13 cellular contexts compared by ENCODE assay signal in genomic region chr20:18728165-18728866, GRCh38.
DNase-seq lines count a peak whose midpoint lies in the region; ATAC-seq and TF ChIP-seq lines count a peak whose summit lies in the region.
"Had no signal": no experiment of that assay in that cellular context is flagged by ENCODE, and none has a peak within 500 bp of the region (broad histone marks: within the 10 kb centered on the region; RNA-seq: fewer than 3 reads in every experiment).

No MANE protein-coding gene starts in this region.

- no peak overlapping the region for H3K4me3 Mint-ChIP-seq in CD8-positive, alpha-beta T cell
- no peak overlapping the region for H3K4me3 Mint-ChIP-seq in activated T-cell treated with anti-CD3 and anti-CD28 coated beads, Interleukin-2, amount 50 U/mL, for 72 hours

- H3K27ac ChIP-seq in CD8-positive, alpha-beta T cell (ENCODE audit: low read depth, low read length), result no peak overlapping the region
- H3K27ac ChIP-seq in caudate nucleus (ENCODE audit: low read depth, low read length), result no peak overlapping the region
- H3K27ac ChIP-seq: esophagus squamous epithelium, KMS-11 had no signal

- no peak for ATAC-seq in CD8-positive, alpha-beta T cell
- peak; percentile 94 for ATAC-seq in HG02798 (IDR thresholded peaks at IDR 0.05; ENCODE audit: poor library complexity, unreplicated experiment)
- peak; percentile 95 for ATAC-seq in HG03571 (IDR thresholded peaks at IDR 0.05; ENCODE audit: unreplicated experiment)
- ATAC-seq in activated T-cell treated with anti-CD3 and anti-CD28 coated beads, Interleukin-2, amount 50 U/mL, for 72 hours (replicated peaks in 1 of 2), result no peak
- ATAC-seq: sciatic nerve had no signal

- CTCF ChIA-PET in CD8-positive, alpha-beta T cell (lab: Charles Lee), result no interaction called here

- H3K4me3 ChIP-seq in CD8-positive, alpha-beta T cell (ENCODE audit: low read depth, low read length), result no peak overlapping the region
- H3K4me3 ChIP-seq: esophagus squamous epithelium had no signal

- H3K27me3 ChIP-seq in CD8-positive, alpha-beta T cell (ENCODE audit: insufficient read depth, low read length), result no peaks in the 10 kb centered on the region
- H3K27me3 ChIP-seq: esophagus squamous epithelium had no signal

- H3K9me3 ChIP-seq in CD8-positive, alpha-beta T cell (ENCODE audit: low read length), result no peaks in the 10 kb centered on the region
- H3K9me3 ChIP-seq: esophagus squamous epithelium had no signal

- intact Hi-C loops in CD8-positive, alpha-beta T cell (cut with DNase I, micrococcal nuclease), result no loop called here

- H3K27ac Mint-ChIP-seq in CD8-positive, alpha-beta T cell, result peak overlapping the region; percentile 28
- H3K27ac Mint-ChIP-seq in activated T-cell treated with anti-CD3 and anti-CD28 coated beads, Interleukin-2, amount 50 U/mL, for 72 hours, result no peak overlapping the region

- no peaks in the 10 kb centered on the region for H3K27me3 Mint-ChIP-seq in CD8-positive, alpha-beta T cell (ENCODE audit: low read depth)
- H3K27me3 Mint-ChIP-seq in activated T-cell treated with anti-CD3 and anti-CD28 coated beads, Interleukin-2, amount 50 U/mL, for 72 hours (ENCODE audit: low read depth), result no peaks in the 10 kb centered on the region

- H3K4me1 ChIP-seq in CD8-positive, alpha-beta T cell (ENCODE audit: insufficient read depth, low read length), result no peaks in the 10 kb centered on the region

- peaks cover 16% of the 10 kb centered on the region for H3K4me1 Mint-ChIP-seq in CD8-positive, alpha-beta T cell (ENCODE audit: low read depth)
- no peaks in the 10 kb centered on the region for H3K4me1 Mint-ChIP-seq in activated T-cell treated with anti-CD3 and anti-CD28 coated beads, Interleukin-2, amount 50 U/mL, for 72 hours (ENCODE audit: low read depth)

- H3K9me3 Mint-ChIP-seq in CD8-positive, alpha-beta T cell, result no peaks in the 10 kb centered on the region
- H3K9me3 Mint-ChIP-seq in activated T-cell treated with anti-CD3 and anti-CD28 coated beads, Interleukin-2, amount 50 U/mL, for 72 hours, result no peaks in the 10 kb centered on the region

- H3K36me3 Mint-ChIP-seq in CD8-positive, alpha-beta T cell, result peaks cover 7% of the 10 kb centered on the region
- no peaks in the 10 kb centered on the region for H3K36me3 Mint-ChIP-seq in activated T-cell treated with anti-CD3 and anti-CD28 coated beads, Interleukin-2, amount 50 U/mL, for 72 hours (ENCODE audit: insufficient read depth in 2 of 2)

- no peak for TF ChIP-seq CTCF in CD8-positive, alpha-beta T cell (IDR thresholded peaks at IDR 0.05)

- POLR2A ChIA-PET in CD8-positive, alpha-beta T cell (lab: Charles Lee), result no interaction called here

- H3K36me3 ChIP-seq in CD8-positive, alpha-beta T cell (ENCODE audit: insufficient read depth, low read length), result no peaks in the 10 kb centered on the region
- H3K36me3 ChIP-seq: esophagus squamous epithelium had no signal

- DNase-seq in CD8-positive, alpha-beta T cell, result no peak
- DNase-seq in GM19240 (ENCODE audit: insufficient read length, low spot score) (peak; percentile 19), caudate nucleus (lab: John Stamatoyannopoulos, UW) (no peak), activated gamma-delta T cell treated with Interleukin-2 at 50 U/mL for 16 hours (no peak), epidermal melanocyte (ENCODE audit: insufficient read length, low spot score) (no peak)
- no peak for DNase-seq in activated T-cell treated with anti-CD3 and anti-CD28 coated beads, Interleukin-2, amount 50 U/mL, for 72 hours
- DNase-seq: activated CD4-positive, alpha-beta T cell treated with anti-CD3 and anti-CD28 coated beads, Interleukin-2, amount 50 U/mL, for 4 hours; aorta; esophagus squamous epithelium had no signal

Comparison
In these comparisons a context has a peak if more than half of its experiments do, and no peak if none do; other contexts are left out.
1. ATAC-seq: peak in HG02798 (single experiment) and HG03571 (single experiment); none in CD8-positive, alpha-beta T cell (single experiment) and activated T-cell treated with anti-CD3 and anti-CD28 coated beads, Interleukin-2, amount 50 U/mL, for 72 hours (0 of 2).